ENCODE assay signal across 2 cellular contexts in genomic region chr20:1473244-1473635, GRCh38.
TF ChIP-seq lines count a peak whose summit lies in the region.

No MANE protein-coding gene starts in this region.

TF ChIP-seq in GM12891, 5 proteins besides CTCF, POLR2A, EP300 and RAD21:
- TF ChIP-seq TAF1 (IDR thresholded peaks at IDR 0.05; ENCODE audit: low read depth, low read length) = no peak
- no peak for TF ChIP-seq POLR2AphosphoS5 (IDR thresholded peaks at IDR 0.05; ENCODE audit: low read depth, low read length)
- no peak for TF ChIP-seq PAX5 (IDR thresholded peaks at IDR 0.05; ENCODE audit: insufficient read depth, low read length, severe bottlenecking)
- TF ChIP-seq POU2F2 (IDR thresholded peaks at IDR 0.05; ENCODE audit: low read depth, low read length) = no peak
- no peak for TF ChIP-seq SPI1 (IDR thresholded peaks at IDR 0.05; ENCODE audit: low read depth, low read length)

TF ChIP-seq in GM12878, 131 proteins besides CTCF, POLR2A, EP300 and RAD21:
- TF ChIP-seq FOXM1 (IDR thresholded peaks at IDR 0.05; ENCODE audit: low read depth, low read length) = no peak
- no peak for TF ChIP-seq HCFC1 (IDR thresholded peaks at IDR 0.05; ENCODE audit: low read length)
- no peak for TF ChIP-seq STAT3 (IDR thresholded peaks at IDR 0.05; ENCODE audit: low read depth, low read length)
- no peak for TF ChIP-seq ZZZ3 (IDR thresholded peaks at IDR 0.05; ENCODE audit: control insufficient read depth, insufficient read length, low read depth)
